Comparison of ENCODE assay signal across 8 cellular contexts in the genomic region with DNA sequence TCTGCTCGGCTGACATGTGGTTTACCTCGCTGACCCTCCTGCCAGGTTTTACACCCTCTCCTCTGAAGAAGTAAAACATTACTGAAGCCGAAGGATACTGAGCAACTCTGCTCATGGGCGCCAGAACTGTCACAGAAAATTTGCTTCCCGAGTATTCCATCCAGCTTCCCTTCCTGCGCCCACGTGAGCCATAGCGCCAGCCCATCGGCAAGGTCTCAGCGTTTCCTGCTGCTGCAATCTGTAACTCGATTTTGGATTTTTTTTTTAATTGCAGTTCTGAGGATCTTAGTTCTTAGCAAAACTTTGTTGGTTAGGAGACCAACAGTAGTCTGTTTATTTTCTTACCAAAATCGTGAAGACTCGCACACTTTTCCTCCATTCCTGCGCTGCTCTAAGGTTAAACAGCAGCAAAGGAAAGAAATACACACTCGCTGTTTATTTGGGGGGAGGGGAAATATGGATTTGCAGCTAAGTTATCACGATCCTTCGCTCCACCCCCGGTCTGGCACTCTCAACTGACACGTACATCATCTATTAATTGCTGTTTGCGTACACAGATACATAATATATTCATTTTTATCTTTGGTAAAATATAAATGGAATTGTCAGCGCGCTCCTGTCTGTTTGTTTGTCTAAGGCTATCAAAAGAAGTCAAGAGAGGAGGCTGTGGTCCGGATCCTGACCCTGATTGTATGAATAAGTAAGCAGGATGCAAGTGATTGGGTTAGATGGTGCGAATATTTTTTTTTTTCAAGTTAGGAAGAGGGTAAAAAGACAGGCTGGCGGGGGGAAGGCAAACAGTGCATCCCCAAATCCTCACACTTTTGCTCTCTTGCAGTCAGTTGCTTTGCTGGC. TPM values are rescaled to one million over a fixed set of nuclear protein-coding genes. Genes with fewer than 3 reads are reported as not detected.
DNase-seq lines count a peak whose midpoint lies in the region; ATAC-seq, FAIRE-seq and TF ChIP-seq lines count a peak whose summit lies in the region.

A gene (plus strand): TSS at position 795 of the 855 bp plus-strand sequence. CDS start 668 bp downstream, outside the sequence.

- TF ChIP-seq CTCF in astrocyte (IDR thresholded peaks at IDR 0.05; ENCODE audit: insufficient read depth, low read depth, low read length), result no peak
- TF ChIP-seq CTCF in keratinocyte (optimal IDR thresholded peaks at IDR 0.05 in 1 of 3, IDR thresholded peaks at IDR 0.05 in 1 of 3, conservative IDR thresholded peaks at IDR 0.05 in 1 of 3; ENCODE audit: extremely low read depth in 1 of 3, insufficient read depth in 2 of 3, low read length in 3 of 3), result no peak

- no peaks in the 10 kb centered on the region for H3K36me3 ChIP-seq in astrocyte (ENCODE audit: insufficient read depth, low read length)
- no peaks in the 10 kb centered on the region for H3K36me3 ChIP-seq in keratinocyte (ENCODE audit: control insufficient read depth in 2 of 2, extremely low read depth in 1 of 2, insufficient read depth in 2 of 2, low read length in 2 of 2)
- H3K36me3 ChIP-seq in subcutaneous abdominal adipose tissue (ENCODE audit: control insufficient read depth in 5 of 5, insufficient read depth in 5 of 5, low read length in 5 of 5), result no peaks in the 10 kb centered on the region

- peaks cover 24% of the 10 kb centered on the region for H3K4me1 ChIP-seq in astrocyte (ENCODE audit: insufficient read depth, low read length)
- H3K4me1 ChIP-seq in keratinocyte (ENCODE audit: control insufficient read depth, extremely low read depth, insufficient read depth, low read length), result peaks cover 15% of the 10 kb centered on the region
- H3K4me1 ChIP-seq in subcutaneous abdominal adipose tissue (ENCODE audit: control insufficient read depth in 5 of 5, insufficient read depth in 5 of 5, low read length in 5 of 5), result peaks cover 0 to 29% (median 28%) of the 10 kb centered on the region in 5 donors

- H3K27ac Mint-ChIP-seq in activated T-cell treated with anti-CD3 and anti-CD28 coated beads, Interleukin-2, amount 50 U/mL, for 24 hours, result no peak within 1 kb of the TSS
- H3K27ac Mint-ChIP-seq in astrocyte (ENCODE audit: unreplicated experiment), result no peak within 1 kb of the TSS

- no peak within 1 kb of the TSS for H3K27ac ChIP-seq in astrocyte (ENCODE audit: low read depth, low read length)
- H3K27ac ChIP-seq in keratinocyte (ENCODE audit: control insufficient read depth, insufficient read depth, low read length), result peak within 1 kb of the TSS; percentile 62
- H3K27ac ChIP-seq in subcutaneous abdominal adipose tissue (ENCODE audit: low read depth, low read length), result no peak within 1 kb of the TSS

- H2AFZ ChIP-seq in astrocyte (ENCODE audit: low read depth, low read length) (peak within 1 kb of the TSS; percentile 78), keratinocyte (ENCODE audit: control insufficient read depth, low read length) (peak within 1 kb of the TSS; percentile 67)

- no peaks in the 10 kb centered on the region for H3K36me3 Mint-ChIP-seq in activated T-cell treated with anti-CD3 and anti-CD28 coated beads, Interleukin-2, amount 50 U/mL, for 24 hours (ENCODE audit: low read depth)
- no peaks in the 10 kb centered on the region for H3K36me3 Mint-ChIP-seq in astrocyte (ENCODE audit: low read depth, unreplicated experiment)

- H3K27me3 ChIP-seq in astrocyte (ENCODE audit: insufficient read depth, low read length), result peaks cover 27% of the 10 kb centered on the region
- no peaks in the 10 kb centered on the region for H3K27me3 ChIP-seq in keratinocyte (ENCODE audit: control insufficient read depth, extremely low read depth, insufficient read depth, low read length)
- peaks cover 0 to 19% (median 8%) of the 10 kb centered on the region in 5 donors for H3K27me3 ChIP-seq in subcutaneous abdominal adipose tissue (ENCODE audit: control insufficient read depth in 5 of 5, insufficient read depth in 4 of 5, low read length in 5 of 5)

- H3K4me2 ChIP-seq in astrocyte (ENCODE audit: low read length), result peak within 1 kb of the TSS; percentile 97
- peak within 1 kb of the TSS; percentile 93 for H3K4me2 ChIP-seq in keratinocyte (ENCODE audit: control insufficient read depth, extremely low read depth, insufficient read depth, low read depth, low read length)

- H3K4me3 ChIP-seq in astrocyte (ENCODE audit: insufficient read depth, low read depth, low read length) (peak within 1 kb of the TSS; percentile 64), keratinocyte (ENCODE audit: control insufficient read depth in 2 of 3, extremely low read depth in 1 of 3, insufficient read depth in 2 of 3, low read depth in 1 of 3, low read length in 3 of 3) (peak within 1 kb of the TSS; percentile 55 to 80 (median 77)), subcutaneous abdominal adipose tissue (ENCODE audit: low read depth in 1 of 5, low read length in 5 of 5) (peak within 1 kb of the TSS; percentile 72 to 77 (median 73))

- dilution Hi-C loops in keratinocyte (cut with MboI; ENCODE audit: extremely low pct_ligation_motif_present, low sequenced_read_pairs), result no loop called here

- H4K20me1 ChIP-seq in astrocyte (ENCODE audit: insufficient read depth, low read length) (no peaks in the 10 kb centered on the region), keratinocyte (ENCODE audit: control insufficient read depth, extremely low read depth, insufficient read depth, low read length) (no peaks in the 10 kb centered on the region)

- no peaks in the 10 kb centered on the region for H3K9me1 ChIP-seq in keratinocyte (ENCODE audit: control insufficient read depth, extremely low read depth, insufficient read depth, low read length)

- FAIRE-seq in astrocyte (lab: Jason Lieb, UNC) (no peak), keratinocyte (lab: Jason Lieb, UNC) (no peak)

- peaks cover 62% of the 10 kb centered on the region for H3K27me3 Mint-ChIP-seq in activated T-cell treated with anti-CD3 and anti-CD28 coated beads, Interleukin-2, amount 50 U/mL, for 24 hours
- H3K27me3 Mint-ChIP-seq in astrocyte (ENCODE audit: low read depth, unreplicated experiment), result peaks cover 53% of the 10 kb centered on the region

- peak within 1 kb of the TSS; percentile 10 for H3K4me3 Mint-ChIP-seq in activated T-cell treated with anti-CD3 and anti-CD28 coated beads, Interleukin-2, amount 50 U/mL, for 24 hours
- H3K4me3 Mint-ChIP-seq in astrocyte (ENCODE audit: unreplicated experiment), result peak within 1 kb of the TSS; percentile 84

- peaks cover 16% of the 10 kb centered on the region for H3K4me1 Mint-ChIP-seq in activated T-cell treated with anti-CD3 and anti-CD28 coated beads, Interleukin-2, amount 50 U/mL, for 24 hours (ENCODE audit: low read depth)
- peaks cover 4% of the 10 kb centered on the region for H3K4me1 Mint-ChIP-seq in astrocyte (ENCODE audit: low read depth, unreplicated experiment)

- peak within 1 kb of the TSS; percentile 52 for H3K9ac ChIP-seq in astrocyte (ENCODE audit: low read length)
- peak within 1 kb of the TSS; percentile 77 for H3K9ac ChIP-seq in keratinocyte (ENCODE audit: control insufficient read depth, extremely low read depth, insufficient read depth, low read length)
- H3K9ac ChIP-seq in subcutaneous abdominal adipose tissue (ENCODE audit: low read length in 5 of 5), result peak within 1 kb of the TSS in 3 of 5 donors; percentile 38 to 68 (median 49)

- no peak for ATAC-seq in HG02970 (IDR thresholded peaks at IDR 0.05; ENCODE audit: low FRiP score, unreplicated experiment)

- DNase-seq in activated T-cell treated with anti-CD3 and anti-CD28 coated beads, Interleukin-2, amount 50 U/mL, for 24 hours, result no peak
- DNase-seq in activated T-cell treated with anti-CD3 and anti-CD28 coated beads for 4 hours, result no peak
- peak; percentile 16 for DNase-seq in astrocyte (ENCODE audit: low read depth)
- DNase-seq in keratinocyte (ENCODE audit: low read depth, low spot score), result no peak
- no peak for DNase-seq in GF-D8 (lab: John Stamatoyannopoulos, UW)
- DNase-seq in stimulated activated CD4-positive, alpha-beta T cell treated with anti-CD3 and anti-CD28 coated beads, Interleukin-12 subunit alpha, Interleukin-12 subunit beta, amount 100 ng/mL, for 4 hours, result no peak

- H3K79me2 ChIP-seq in astrocyte (ENCODE audit: insufficient read depth, low read length) (no peaks in the 10 kb centered on the region), keratinocyte (ENCODE audit: control insufficient read depth, insufficient read depth, low read length) (no peaks in the 10 kb centered on the region)

- no peaks in the 10 kb centered on the region for H3K9me3 Mint-ChIP-seq in activated T-cell treated with anti-CD3 and anti-CD28 coated beads, Interleukin-2, amount 50 U/mL, for 24 hours
- H3K9me3 Mint-ChIP-seq in astrocyte (ENCODE audit: unreplicated experiment), result no peaks in the 10 kb centered on the region

- H3K9me3 ChIP-seq in astrocyte (ENCODE audit: insufficient read depth, low read depth, low read length) (no peaks in the 10 kb centered on the region), keratinocyte (ENCODE audit: control insufficient read depth, low read depth, low read length) (no peaks in the 10 kb centered on the region), subcutaneous abdominal adipose tissue (ENCODE audit: control insufficient read depth in 5 of 5, low read length in 5 of 5) (no peaks in the 10 kb centered on the region)

RNA-seq across cellular contexts. Expression of the gene that starts here (rescaled TPM):
- 1.9 and 2.7 TPM in 2 replicates for total RNA-seq in astrocyte
- polyA plus RNA-seq in keratinocyte, result 1.4 to 1.7 TPM (median 1.5 TPM) in 3 replicates
- 0.92 TPM for polyA plus RNA-seq in keratinocyte (2011; ENCODE audit: low read depth)
- polyA plus RNA-seq in keratinocyte (2011; cell fraction: cytosol; rRNA removed), result 0.52 and 0.60 TPM in 2 replicates
- polyA plus RNA-seq in keratinocyte (2011; cell fraction: nucleus; rRNA removed), result 1.5 and 1.7 TPM in 2 replicates
- polyA plus RNA-seq in keratinocyte (2012; ENCODE audit: low replicate concordance), result 0.47 and 1.5 TPM in 2 replicates
- polyA minus RNA-seq in keratinocyte, result 2.5 to 5.0 TPM (median 3.6 TPM) in 3 replicates
- 2.7 TPM for polyA minus RNA-seq in keratinocyte (2011; cell fraction: cytosol; rRNA and poly(A)+ RNA removed)
- 3.9 and 7.5 TPM in 2 replicates for polyA minus RNA-seq in keratinocyte (2011; cell fraction: nucleus; rRNA and poly(A)+ RNA removed)
